In the genomic region with DNA sequence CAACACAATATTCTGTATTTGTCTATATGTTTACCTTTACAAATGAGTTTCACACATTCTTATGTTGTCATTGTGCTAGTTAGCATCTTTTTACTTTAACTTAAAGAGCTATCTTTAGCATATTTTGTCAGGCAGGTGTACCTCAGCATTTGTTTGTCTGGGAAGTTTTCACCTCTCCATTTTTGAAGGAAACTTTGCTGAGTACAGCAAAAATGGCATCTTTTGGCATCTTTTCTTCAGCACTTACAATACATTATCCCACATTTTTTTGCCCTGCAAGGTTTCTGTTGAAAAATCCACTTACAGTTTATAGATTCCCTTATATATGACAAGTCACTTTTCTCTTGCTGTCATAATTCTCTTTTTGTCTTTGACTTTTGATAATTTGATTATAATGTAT, we compare ENCODE assay signal across 35 cellular contexts.
DNase-seq lines count a peak whose midpoint lies in the region; ATAC-seq, FAIRE-seq and TF ChIP-seq lines count a peak whose summit lies in the region.
"Had no signal": no experiment of that assay in that cellular context is flagged by ENCODE, and none has a peak within 500 bp of the region (broad histone marks: within the 10 kb centered on the region; RNA-seq: fewer than 3 reads in every experiment).

No MANE protein-coding gene starts in this region.

- FAIRE-seq in HepG2 (lab: Jason Lieb, UNC) (no peak), A549 (lab: Jason Lieb, UNC) (no peak), K562 (lab: Jason Lieb, UNC) (no peak)
- FAIRE-seq: D721Med had no signal

- H4K20me1 ChIP-seq in HepG2 (ENCODE audit: insufficient read depth, low read length), result no peaks in the 10 kb centered on the region
- H4K20me1 ChIP-seq in IMR-90 (ENCODE audit: insufficient read depth, low read length), result no peaks in the 10 kb centered on the region
- no peaks in the 10 kb centered on the region for H4K20me1 ChIP-seq in K562 (replicated peaks; ENCODE audit: control insufficient read depth, insufficient read depth, low read length)
- H4K20me1 ChIP-seq: BLaER1; BLaER1 treated with 17β-estradiol and CSF1 and Interleukin-3, amounts not matched to agents 10 nM and 100 nM had no signal

- peaks cover 1 to 5% of the 10 kb centered on the region in 2 donors for H3K9me3 Mint-ChIP-seq in activated naive CD4-positive, alpha-beta T cell treated with anti-CD3 and anti-CD28 coated beads, Interleukin-2, amount 50 U/mL, for 72 hours
- H3K9me3 Mint-ChIP-seq: CD8-positive, alpha-beta T cell had no signal

- H3K9me1 ChIP-seq in IMR-90 (ENCODE audit: insufficient read depth, low read length), result no peaks in the 10 kb centered on the region
- H3K9me1 ChIP-seq in K562 (ENCODE audit: control insufficient read depth, insufficient read depth, low read length), result no peaks in the 10 kb centered on the region

- no peaks in the 10 kb centered on the region for H3K27me3 ChIP-seq in HepG2 (ENCODE audit: control insufficient read depth in 1 of 2, insufficient read depth in 2 of 2, low read length in 2 of 2)
- H3K27me3 ChIP-seq in right lobe of liver, result no peaks in the 10 kb centered on the region
- no peaks in the 10 kb centered on the region for H3K27me3 ChIP-seq in IMR-90 (ENCODE audit: control insufficient read depth, insufficient read depth, low read length)
- H3K27me3 ChIP-seq in K562 (ENCODE audit: control insufficient read depth in 2 of 2, insufficient read depth in 2 of 2, low read length in 2 of 2), result no peaks in the 10 kb centered on the region
- no peaks in the 10 kb centered on the region for H3K27me3 ChIP-seq in upper lobe of left lung
- H3K27me3 ChIP-seq: BE2C; BLaER1; BLaER1 treated with 17β-estradiol and CSF1 and Interleukin-3, amounts not matched to agents 10 nM and 100 nM had no signal

- no peak overlapping the region for H3K4ac ChIP-seq in IMR-90 (ENCODE audit: low read depth, low read length)

- H4K8ac ChIP-seq in IMR-90 (ENCODE audit: low read depth in 2 of 2, low read length in 2 of 2), result no peak overlapping the region

- no peak overlapping the region for H3K4me2 ChIP-seq in HepG2 (ENCODE audit: low read depth, low read length)
- H3K4me2 ChIP-seq in A549, result no peak overlapping the region
- no peak overlapping the region for H3K4me2 ChIP-seq in IMR-90 (ENCODE audit: low read depth, low read length)
- no peak overlapping the region for H3K4me2 ChIP-seq in K562 (ENCODE audit: insufficient read depth, low read length)
- H3K4me2 ChIP-seq: BLaER1; BLaER1 treated with 17β-estradiol and CSF1 and Interleukin-3, amounts not matched to agents 10 nM and 100 nM had no signal

- in situ Hi-C loops in HepG2 (cut with HindIII; ENCODE audit: extremely low pct_ligation_motif_present, low pct_unique_long_range_greater_than_20kb) (no loop called here), IMR-90 (cut with MboI; ENCODE audit: low sequenced_read_pairs) (no loop called here), K562 (cut with MboI) (no loop called here)

- dilution Hi-C loops in IMR-90 (cut with HindIII; ENCODE audit: low sequenced_read_pairs, unreplicated experiment), result no loop called here

- no peak overlapping the region for H2BK20ac ChIP-seq in IMR-90 (ENCODE audit: low read depth, low read length)

- peaks cover 9% of the 10 kb centered on the region; the same call in 1 of the 2 replicates for H3K9me3 ChIP-seq in HepG2 (ENCODE audit: low read length)
- no peaks in the 10 kb centered on the region for H3K9me3 ChIP-seq in right lobe of liver
- no peaks in the 10 kb centered on the region; the same call in 2 of the 3 replicates for H3K9me3 ChIP-seq in A549
- no peaks in the 10 kb centered on the region for H3K9me3 ChIP-seq in IMR-90 (ENCODE audit: control insufficient read depth, insufficient read depth, low read length)
- peaks cover 4% of the 10 kb centered on the region; the same call in 1 of the 2 replicates for H3K9me3 ChIP-seq in K562 (replicated peaks; ENCODE audit: control insufficient read depth, insufficient read depth, low read depth, low read length)
- H3K9me3 ChIP-seq in upper lobe of left lung, result no peaks in the 10 kb centered on the region
- H3K9me3 ChIP-seq: BE2C had no signal

- H3K27ac ChIP-seq in HepG2 (ENCODE audit: extremely low read length, insufficient read depth, low read length) (no peak overlapping the region), right lobe of liver (no peak overlapping the region), A549 (no peak overlapping the region), IMR-90 (ENCODE audit: insufficient read depth, low read length) (no peak overlapping the region), K562 (ENCODE audit: extremely low read depth, low read depth, low read length) (no peak overlapping the region), upper lobe of left lung (no peak overlapping the region)
- H3K27ac ChIP-seq: 22Rv1; BLaER1; BLaER1 treated with 17β-estradiol and CSF1 and Interleukin-3, amounts not matched to agents 10 nM and 100 nM; C4-2B had no signal

- TF ChIP-seq POLR2A in HepG2 (IDR thresholded peaks at IDR 0.05; ENCODE audit: insufficient read depth in 1 of 2, low read depth in 2 of 2, low read length in 2 of 2) (no peak), right lobe of liver (IDR thresholded peaks at IDR 0.05) (no peak), A549 (IDR thresholded peaks at IDR 0.05; ENCODE audit: low read length) (no peak), IMR-90 (IDR thresholded peaks at IDR 0.05; ENCODE audit: low read depth, low read length) (no peak), K562 (conservative IDR thresholded peaks at IDR 0.05) (no peak), upper lobe of left lung (IDR thresholded peaks at IDR 0.05) (no peak)

- H3K4me3 ChIP-seq in HepG2 (replicated peaks in 1 of 3; ENCODE audit: insufficient read depth in 1 of 3, low read depth in 2 of 3, low read length in 3 of 3) (no peak overlapping the region), right lobe of liver (no peak overlapping the region), A549 (no peak overlapping the region), IMR-90 (ENCODE audit: insufficient read depth, low read depth, low read length) (no peak overlapping the region), K562 (no peak overlapping the region), upper lobe of left lung (no peak overlapping the region)
- H3K4me3 ChIP-seq: BLaER1; BLaER1 treated with 17β-estradiol and CSF1 and Interleukin-3, amounts not matched to agents 10 nM and 100 nM had no signal

- H3K36me3 ChIP-seq in HepG2 (replicated peaks in 1 of 2; ENCODE audit: control insufficient read depth in 1 of 2, insufficient read depth in 2 of 2, low read length in 2 of 2) (no peaks in the 10 kb centered on the region), right lobe of liver (no peaks in the 10 kb centered on the region), IMR-90 (ENCODE audit: control insufficient read depth, insufficient read depth, low read length) (no peaks in the 10 kb centered on the region), K562 (ENCODE audit: control insufficient read depth, insufficient read depth, low read length) (no peaks in the 10 kb centered on the region), upper lobe of left lung (no peaks in the 10 kb centered on the region)
- H3K36me3 ChIP-seq: BE2C; BLaER1; BLaER1 treated with 17β-estradiol and CSF1 and Interleukin-3, amounts not matched to agents 10 nM and 100 nM had no signal

- no TSS peak for BruUV-seq in HepG2 (replicated peaks; lab: Mats Ljungman, UMichigan)
- BruUV-seq in IMR-90 (replicated peaks; lab: Mats Ljungman, UMichigan), result no TSS peak
- BruUV-seq in K562 (replicated peaks; lab: Mats Ljungman, UMichigan), result no TSS peak

- POLR2A ChIA-PET in HepG2 (lab: Yijun Ruan, JAX) (no interaction called here), A549 (lab: Yijun Ruan, JAX) (no interaction called here), IMR-90 (lab: Charles Lee; ENCODE audit: unreplicated experiment) (no interaction called here), K562 (lab: Yijun Ruan, JAX) (no interaction called here)

- no peak overlapping the region for H3K23ac ChIP-seq in IMR-90 (ENCODE audit: low read depth, low read length)

- H3K27ac Mint-ChIP-seq in activated naive CD4-positive, alpha-beta T cell treated with anti-CD3 and anti-CD28 coated beads, Interleukin-2, amount 50 U/mL, for 72 hours, result no peak overlapping the region
- H3K27ac Mint-ChIP-seq: B cell; CD14-positive monocyte; CD4-positive, alpha-beta memory T cell; CD4-positive, alpha-beta T cell; CD4-positive, CD25-positive, alpha-beta regulatory T cell; CD8-positive, alpha-beta memory T cell; CD8-positive, alpha-beta T cell had no signal

- no peaks in the 10 kb centered on the region for H3K79me2 ChIP-seq in HepG2 (ENCODE audit: insufficient read depth, low read length)
- no peaks in the 10 kb centered on the region for H3K79me2 ChIP-seq in K562 (ENCODE audit: control insufficient read depth, insufficient read depth, low read length)

- TF ChIP-seq EP300 in HepG2 (IDR thresholded peaks at IDR 0.05; ENCODE audit: low read depth in 2 of 2, low read length in 2 of 2), result no peak
- no peak for TF ChIP-seq EP300 in HepG2 (CRISPR knock-in tag; IDR thresholded peaks at IDR 0.05; ENCODE audit: borderline replicate concordance)
- TF ChIP-seq EP300 in A549 (IDR thresholded peaks at IDR 0.05), result no peak
- no peak for TF ChIP-seq EP300 in K562 (IDR thresholded peaks at IDR 0.05; ENCODE audit: low read length)
- no peak for TF ChIP-seq EP300 in upper lobe of left lung (IDR thresholded peaks at IDR 0.05)

- CTCF ChIA-PET in HepG2 (lab: Yijun Ruan, JAX; ENCODE audit: low intra/inter-chr PET ratio, low total read pairs) (no interaction called here), A549 (lab: Yijun Ruan, JAX) (no interaction called here), IMR-90 (lab: Yijun Ruan, JAX) (no interaction called here), K562 (lab: Yijun Ruan, JAX; ENCODE audit: low intra/inter-chr PET ratio) (no interaction called here)

- H3K4me1 ChIP-seq in HepG2 (ENCODE audit: insufficient read depth, low read length) (no peaks in the 10 kb centered on the region), right lobe of liver (no peaks in the 10 kb centered on the region), A549 (no peaks in the 10 kb centered on the region), IMR-90 (ENCODE audit: control insufficient read depth, insufficient read depth, low read length) (no peaks in the 10 kb centered on the region), K562 (replicated peaks in 1 of 2; ENCODE audit: control insufficient read depth in 2 of 2, insufficient read depth in 2 of 2, low read length in 2 of 2) (no peaks in the 10 kb centered on the region), upper lobe of left lung (no peaks in the 10 kb centered on the region)
- H3K4me1 ChIP-seq: BE2C; BLaER1 treated with 17β-estradiol and CSF1 and Interleukin-3, amounts not matched to agents 10 nM and 100 nM; Caco-2 had no signal

- H2BK120ac ChIP-seq in IMR-90 (ENCODE audit: low read depth, low read length), result no peak overlapping the region

- H2AFZ ChIP-seq in HepG2 (ENCODE audit: low read length), result no peak overlapping the region
- H2AFZ ChIP-seq in IMR-90 (replicated peaks; ENCODE audit: low read length, poor library complexity), result no peak overlapping the region
- no peak overlapping the region for H2AFZ ChIP-seq in K562 (ENCODE audit: low read depth, low read length)

- no peaks in the 10 kb centered on the region for H3K36me3 Mint-ChIP-seq in activated naive CD4-positive, alpha-beta T cell treated with anti-CD3 and anti-CD28 coated beads, Interleukin-2, amount 50 U/mL, for 72 hours
- H3K36me3 Mint-ChIP-seq: CD14-positive monocyte; CD4-positive, alpha-beta memory T cell; CD4-positive, CD25-positive, alpha-beta regulatory T cell; CD8-positive, alpha-beta memory T cell; CD8-positive, alpha-beta T cell had no signal

- DNase-seq in HepG2 (ENCODE audit: low spot score), result no peak
- no peak for DNase-seq in right lobe of liver
- DNase-seq in A549 (ENCODE audit: low read depth in 1 of 2, low spot score in 1 of 2), result no peak
- DNase-seq in IMR-90, result no peak
- no peak for DNase-seq in K562 (ENCODE audit: extremely low read depth in 1 of 4, low spot score in 3 of 4)
- DNase-seq in NCI-H510A (lab: John Stamatoyannopoulos, UW), result no peak
- no peak for DNase-seq in activated naive CD4-positive, alpha-beta T cell treated with anti-CD3 and anti-CD28 coated beads, Interleukin-2, amount 50 U/mL, for 72 hours (ENCODE audit: low spot score in 2 of 2)
- no peak for DNase-seq in upper lobe of left lung
- DNase-seq: 8988T; ACHN; AML-193; BE2C; C1 segment of cervical spinal cord; Caco-2; Calu3; CD4-positive, alpha-beta memory T cell; CD4-positive, alpha-beta T cell; CD4-positive, CD25-positive, alpha-beta regulatory T cell; CD8-positive, alpha-beta memory T cell; CD8-positive, alpha-beta T cell; COR-L47; DMS 273 treated with DMSO at 0.1 percent for 48 hours; DMS153; DMS53; DMS79; DMS79 treated with DMSO at 0.1 percent for 48 hours; DND-41; EL had no signal

- H4K91ac ChIP-seq in IMR-90 (ENCODE audit: insufficient read depth, low read depth, low read length), result no peak overlapping the region

- intact Hi-C loops in HepG2 (cut with micrococcal nuclease; ENCODE audit: unreplicated experiment) (no loop called here), right lobe of liver (cut with DNase I) (no loop called here), IMR-90 (cut with micrococcal nuclease) (no loop called here), K562 (cut with micrococcal nuclease) (no loop called here)

- no peak overlapping the region for H3K14ac ChIP-seq in IMR-90 (replicated peaks; ENCODE audit: low read depth, low read length)

- H3K9ac ChIP-seq in HepG2 (ENCODE audit: insufficient read depth, low read depth, low read length) (no peak overlapping the region), IMR-90 (ENCODE audit: low read depth, low read length) (no peak overlapping the region), K562 (ENCODE audit: insufficient read depth in 1 of 2, low read depth in 2 of 2, low read length in 2 of 2) (no peak overlapping the region)
- H3K9ac ChIP-seq: BLaER1; BLaER1 treated with 17β-estradiol and CSF1 and Interleukin-3, amounts not matched to agents 10 nM and 100 nM had no signal

- H4K5ac ChIP-seq in IMR-90 (ENCODE audit: low read depth, low read length), result no peak overlapping the region

- no peak overlapping the region for H3K56ac ChIP-seq in IMR-90 (ENCODE audit: extremely low read depth, insufficient read depth, low read length)

- no peak for TF ChIP-seq RAD21 in HepG2 (CRISPR knock-in tag; IDR thresholded peaks at IDR 0.05)
- no peak for TF ChIP-seq RAD21 in A549 (conservative IDR thresholded peaks at IDR 0.05 in 1 of 2, IDR thresholded peaks at IDR 0.05 in 1 of 2)
- no peak for TF ChIP-seq RAD21 in IMR-90 (IDR thresholded peaks at IDR 0.05; ENCODE audit: low read length)
- no peak for TF ChIP-seq RAD21 in K562 (CRISPR knock-in tag; conservative IDR thresholded peaks at IDR 0.05 in 1 of 2, IDR thresholded peaks at IDR 0.05 in 1 of 2)

- H3K79me1 ChIP-seq in IMR-90 (ENCODE audit: low read depth in 1 of 2, low read length in 2 of 2), result no peaks in the 10 kb centered on the region

- no peak overlapping the region for H2AK9ac ChIP-seq in IMR-90 (replicated peaks; ENCODE audit: low read depth, low read length, poor library complexity)

- H2BK15ac ChIP-seq in IMR-90 (ENCODE audit: low read depth, low read length), result no peak overlapping the region

- no peak for ATAC-seq in HepG2
- ATAC-seq in right lobe of liver, result no peak
- ATAC-seq in A549, result no peak
- ATAC-seq in IMR-90 (ENCODE audit: low read depth), result no peak
- ATAC-seq in K562, result no peak
- no peak for ATAC-seq in activated naive CD4-positive, alpha-beta T cell treated with anti-CD3 and anti-CD28 coated beads, Interleukin-2, amount 50 U/mL, for 72 hours
- no peak for ATAC-seq in upper lobe of left lung (ENCODE audit: low FRiP score in 2 of 2)
- ATAC-seq: CD8-positive, alpha-beta T cell had no signal

- no peak overlapping the region for H2BK5ac ChIP-seq in IMR-90 (ENCODE audit: low read depth, low read length, poor library complexity, severe bottlenecking)

- TF ChIP-seq CTCF in HepG2 (CRISPR knock-in tag; IDR thresholded peaks at IDR 0.05) (no peak), right lobe of liver (IDR thresholded peaks at IDR 0.05) (no peak), A549 (IDR thresholded peaks at IDR 0.05) (no peak), IMR-90 (conservative IDR thresholded peaks at IDR 0.05; ENCODE audit: low read depth, low read length) (no peak), K562 (IDR thresholded peaks at IDR 0.05 in 2 of 3, conservative IDR thresholded peaks at IDR 0.05 in 1 of 3; ENCODE audit: insufficient read depth in 2 of 3, low read depth in 1 of 3, low read length in 3 of 3) (no peak), upper lobe of left lung (IDR thresholded peaks at IDR 0.05) (no peak)

- no peak overlapping the region for H3K18ac ChIP-seq in IMR-90 (ENCODE audit: low read depth, low read length)

- H2AK5ac ChIP-seq in IMR-90 (ENCODE audit: low read depth, low read length), result no peak overlapping the region
